ENCODE assay signal across 8 cellular contexts in genomic region chr14:101823511-101824120, GRCh38.
DNase-seq lines count a peak whose midpoint lies in the region; ATAC-seq and TF ChIP-seq lines count a peak whose summit lies in the region.

No MANE protein-coding gene starts in this region.

- no peak overlapping the region for H3K27ac ChIP-seq in PC-9

- no peaks in the 10 kb centered on the region for H3K9me3 ChIP-seq in PC-9 (ENCODE audit: insufficient read depth, low read depth)

- no TSS peak for BruUV-seq in PC-9 (replicated peaks; lab: Mats Ljungman, UMichigan)

- CTCF ChIA-PET in PC-9 (lab: Charles Lee), result interaction anchor here (0.5 to 0.9 kb wide), 4 partner anchors 14 to 660 kb away, joined by 5 to 18 read pairs (median 6); no protein-coding TSS in a partner anchor

- intact Hi-C loops in PC-9 (cut with micrococcal nuclease; ENCODE audit: unreplicated experiment), result no loop called here

- POLR2A ChIA-PET in PC-9 (lab: Charles Lee; ENCODE audit: unreplicated experiment), result interaction anchor here (0.7 kb wide), 2 partner anchors 9 to 90 kb away, joined by 3 to 4 read pairs; no protein-coding TSS in a partner anchor

- H3K4me2 ChIP-seq in PC-9, result no peak overlapping the region

- H3F3A ChIP-seq in PC-9 (ENCODE audit: insufficient read depth, low read depth), result 0 out of 2 replicates have a peak, but pooled peaks cover under 1% of the 10 kb centered on the region

- TF ChIP-seq POLR2A in GM15510 (IDR thresholded peaks at IDR 0.05; ENCODE audit: borderline replicate concordance, extremely low read depth, insufficient read length), result peak; percentile 22

- H3K9me2 ChIP-seq in PC-9 (ENCODE audit: insufficient read depth), result no peaks in the 10 kb centered on the region

- H3K36me3 ChIP-seq in PC-9 (ENCODE audit: low read depth), result peaks cover 16% of the 10 kb centered on the region

- H3K4me3 ChIP-seq in PC-9, result no peak overlapping the region

- H2AFZ ChIP-seq in PC-9, result no peak overlapping the region

- ATAC-seq in HG02970 (IDR thresholded peaks at IDR 0.05; ENCODE audit: low FRiP score, unreplicated experiment), result peak; percentile 41
- peak; percentile 45 for ATAC-seq in esophagus mucosa

- no peak for TF ChIP-seq CTCF in PC-9 (conservative IDR thresholded peaks at IDR 0.05)

- DNase-seq in activated CD4-positive, alpha-beta T cell treated with anti-CD3 and anti-CD28 coated beads, Interleukin-2, amount 50 U/mL, for 4 hours, result peak; percentile 57 to 64
- peak; percentile 59 to 76 for DNase-seq in stimulated activated CD4-positive, alpha-beta T cell treated with anti-CD3 and anti-CD28 coated beads, Interleukin-15, amount 100 ng/mL, for 48 hours (ENCODE audit: low read depth in 2 of 2)
- DNase-seq in NCI-H1048 (lab: John Stamatoyannopoulos, UW) (no peak), GM19238 (ENCODE audit: insufficient read length, low spot score) (no peak), PC-9 (no peak)

- H3K79me2 ChIP-seq in PC-9 (ENCODE audit: low read depth), result peaks cover 85% of the 10 kb centered on the region

- H3K4me1 ChIP-seq in PC-9 (replicated peaks; ENCODE audit: insufficient read depth), result no peaks in the 10 kb centered on the region

- no peaks in the 10 kb centered on the region for H3K27me3 ChIP-seq in PC-9 (ENCODE audit: insufficient read depth, low read depth)

- peaks cover 11% of the 10 kb centered on the region for H4K20me1 ChIP-seq in PC-9 (ENCODE audit: insufficient read depth)

Comparison
In these comparisons a context has a peak if more than half of its experiments do, and no peak if none do; other contexts are left out.
1. DNase-seq: peak in activated CD4-positive, alpha-beta T cell treated with anti-CD3 and anti-CD28 coated beads, Interleukin-2, amount 50 U/mL, for 4 hours (2 of 2) and stimulated activated CD4-positive, alpha-beta T cell treated with anti-CD3 and anti-CD28 coated beads, Interleukin-15, amount 100 ng/mL, for 48 hours (2 of 2); none in NCI-H1048 (single experiment), GM19238 (single experiment) and PC-9 (0 of 2).